In the genomic region with DNA sequence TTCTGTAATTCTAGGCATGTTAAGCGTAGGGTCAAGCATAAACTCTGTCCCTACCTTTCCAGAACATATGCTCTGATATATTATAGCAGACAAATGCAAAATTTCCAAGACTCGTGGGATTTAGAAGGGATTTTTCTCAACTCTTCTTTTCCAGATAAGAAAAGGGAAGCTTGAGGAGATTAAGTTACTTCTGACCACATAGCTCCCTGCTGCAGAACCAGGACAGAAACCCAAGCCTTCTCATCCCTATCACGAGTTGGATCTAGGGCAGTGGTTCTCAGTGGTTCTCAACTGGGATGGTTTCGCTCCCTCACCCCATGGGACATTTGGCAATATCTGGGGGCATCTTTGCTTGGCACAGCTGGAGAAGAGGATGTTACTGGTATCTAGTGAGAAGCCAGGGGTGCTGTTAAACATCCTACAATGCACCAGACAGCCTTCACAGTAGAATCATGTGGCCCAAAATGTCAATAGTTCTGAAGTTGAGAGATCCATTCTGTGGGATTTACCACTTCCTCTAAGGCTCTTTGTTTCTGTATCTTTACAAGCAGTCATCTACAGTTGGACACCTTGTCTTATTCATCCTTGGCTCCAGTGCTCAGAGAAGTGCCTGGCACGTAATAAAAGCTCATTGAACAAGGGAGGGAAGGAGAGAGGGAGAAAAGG, we compare ENCODE assay signal across 22 cellular contexts.
A peak's percentile ranks its signal among the peaks of the same experiment; 100 is the strongest.
DNase-seq lines count a peak whose midpoint lies in the region; ATAC-seq lines count a peak whose summit lies in the region.
"Had no signal": no experiment of that assay in that cellular context is flagged by ENCODE, and none has a peak within 500 bp of the region (broad histone marks: within the 10 kb centered on the region; RNA-seq: fewer than 3 reads in every experiment).

No MANE protein-coding gene starts in this region.

- H3K27ac Mint-ChIP-seq in T-helper 2 cell treated with Interferon-gamma antibody and Interleukin-4, amounts not matched to agents 5 μg/mL and 100 μg/mL, for 36 hours, result peak overlapping the region; percentile 6
- peak overlapping the region; percentile 18 for H3K27ac Mint-ChIP-seq in activated T-helper 1 cell treated with anti-CD3 and anti-CD28 coated beads, Interleukin-12 subunit alpha, Interleukin-12 subunit beta, Interleukin-2, Interleukin-4 antibody, amounts not matched to agents 30 ng/mL and 10 ng/mL and 1 ng/mL, durations not matched to agents 14 hours and 24 hours and 36 hours
- H3K27ac Mint-ChIP-seq: activated CD4-positive, alpha-beta T cell treated with anti-CD3 and anti-CD28 coated beads for 36 hours; activated naive CD4-positive, alpha-beta T cell treated with anti-CD3 and anti-CD28 coated beads, Interleukin-2, amount 10 ng/mL, durations not matched to agents 7 days and 5 days; endodermal cell; memory B cell had no signal

- H3K4me1 Mint-ChIP-seq in T-helper 2 cell treated with Interferon-gamma antibody and Interleukin-4, amounts not matched to agents 5 μg/mL and 100 μg/mL, for 36 hours (ENCODE audit: low read depth), result peaks cover 30% of the 10 kb centered on the region
- H3K4me1 Mint-ChIP-seq in activated T-helper 1 cell treated with anti-CD3 and anti-CD28 coated beads, Interleukin-12 subunit alpha, Interleukin-12 subunit beta, Interleukin-2, Interleukin-4 antibody, amounts not matched to agents 30 ng/mL and 10 ng/mL and 1 ng/mL, durations not matched to agents 14 hours and 24 hours and 36 hours (ENCODE audit: low read depth), result peaks cover 66% of the 10 kb centered on the region
- H3K4me1 Mint-ChIP-seq: memory B cell had no signal

- no peaks in the 10 kb centered on the region for H3K36me3 Mint-ChIP-seq in T-helper 2 cell treated with Interferon-gamma antibody and Interleukin-4, amounts not matched to agents 5 μg/mL and 100 μg/mL, for 36 hours (ENCODE audit: low read depth)
- H3K36me3 Mint-ChIP-seq in activated T-helper 1 cell treated with anti-CD3 and anti-CD28 coated beads, Interleukin-12 subunit alpha, Interleukin-12 subunit beta, Interleukin-2, Interleukin-4 antibody, amounts not matched to agents 30 ng/mL and 10 ng/mL and 1 ng/mL, durations not matched to agents 14 hours and 24 hours and 36 hours (ENCODE audit: low read depth), result peaks cover 2% of the 10 kb centered on the region
- H3K36me3 Mint-ChIP-seq: memory B cell had no signal

- intact Hi-C loops in activated T-helper 1 cell treated with anti-CD3 and anti-CD28 coated beads, Interleukin-12 subunit alpha, Interleukin-12 subunit beta, Interleukin-2, Interleukin-4 antibody, amounts not matched to agents 30 ng/mL and 10 ng/mL and 1 ng/mL, durations not matched to agents 14 hours and 24 hours and 36 hours (cut with micrococcal nuclease), result no loop called here

- no peaks in the 10 kb centered on the region for H3K27me3 Mint-ChIP-seq in T-helper 2 cell treated with Interferon-gamma antibody and Interleukin-4, amounts not matched to agents 5 μg/mL and 100 μg/mL, for 36 hours (ENCODE audit: low read depth)
- H3K27me3 Mint-ChIP-seq in activated T-helper 1 cell treated with anti-CD3 and anti-CD28 coated beads, Interleukin-12 subunit alpha, Interleukin-12 subunit beta, Interleukin-2, Interleukin-4 antibody, amounts not matched to agents 30 ng/mL and 10 ng/mL and 1 ng/mL, durations not matched to agents 14 hours and 24 hours and 36 hours (ENCODE audit: insufficient read depth), result no peaks in the 10 kb centered on the region
- H3K27me3 Mint-ChIP-seq: activated CD4-positive, alpha-beta T cell treated with anti-CD3 and anti-CD28 coated beads for 36 hours had no signal

- no peak for DNase-seq in T-helper 2 cell treated with Interferon-gamma antibody and Interleukin-4, amounts not matched to agents 5 μg/mL and 100 μg/mL, for 36 hours (ENCODE audit: low spot score)
- DNase-seq in T-helper 2 cell, result no peak
- peak; percentile 62 for DNase-seq in KBM-7
- DNase-seq in activated T-helper 1 cell treated with anti-CD3 and anti-CD28 coated beads, Interleukin-12 subunit alpha, Interleukin-12 subunit beta, Interleukin-2, Interleukin-4 antibody, amounts not matched to agents 30 ng/mL and 10 ng/mL and 1 ng/mL, durations not matched to agents 14 hours and 24 hours and 36 hours (ENCODE audit: low spot score), result no peak
- DNase-seq in mesenteric fat pad (ENCODE audit: low spot score), result peak; percentile 14
- DNase-seq: activated CD4-positive, alpha-beta T cell treated with anti-CD3 and anti-CD28 coated beads for 36 hours; activated naive CD4-positive, alpha-beta T cell treated with anti-CD3 and anti-CD28 coated beads, Interleukin-2, amount 10 ng/mL, durations not matched to agents 7 days and 5 days; activated T-cell treated with anti-CD3 and anti-CD28 coated beads for 4 hours; BE2C; endodermal cell; islet precursor cell; NCI-H748 treated with DMSO at 0.1 percent for 48 hours; psoas muscle; SIG-M5; small intestine; stimulated activated CD4-positive, alpha-beta T cell treated with anti-CD3 and anti-CD28 coated beads, Interleukin-4, amount 100 ng/mL, for 1 hour; stomach; upper lobe of left lung had no signal

- ATAC-seq in GM19467 (IDR thresholded peaks at IDR 0.05; ENCODE audit: unreplicated experiment) (no peak), HG02852 (IDR thresholded peaks at IDR 0.05; ENCODE audit: unreplicated experiment) (no peak), GM21447 (IDR thresholded peaks at IDR 0.05; ENCODE audit: unreplicated experiment) (no peak)
- ATAC-seq: activated CD4-positive, alpha-beta T cell treated with anti-CD3 and anti-CD28 coated beads for 36 hours; psoas muscle had no signal

- in situ Hi-C loops in KBM-7 (cut with MboI; ENCODE audit: low pct_unique_long_range_greater_than_20kb, low sequenced_read_pairs), result no loop called here

- no peaks in the 10 kb centered on the region for H3K9me3 Mint-ChIP-seq in T-helper 2 cell treated with Interferon-gamma antibody and Interleukin-4, amounts not matched to agents 5 μg/mL and 100 μg/mL, for 36 hours
- H3K9me3 Mint-ChIP-seq in activated T-helper 1 cell treated with anti-CD3 and anti-CD28 coated beads, Interleukin-12 subunit alpha, Interleukin-12 subunit beta, Interleukin-2, Interleukin-4 antibody, amounts not matched to agents 30 ng/mL and 10 ng/mL and 1 ng/mL, durations not matched to agents 14 hours and 24 hours and 36 hours, result no peaks in the 10 kb centered on the region
- H3K9me3 Mint-ChIP-seq: endodermal cell, memory B cell had no signal

- no peak overlapping the region for H3K4me3 Mint-ChIP-seq in T-helper 2 cell treated with Interferon-gamma antibody and Interleukin-4, amounts not matched to agents 5 μg/mL and 100 μg/mL, for 36 hours
- no peak overlapping the region for H3K4me3 Mint-ChIP-seq in activated T-helper 1 cell treated with anti-CD3 and anti-CD28 coated beads, Interleukin-12 subunit alpha, Interleukin-12 subunit beta, Interleukin-2, Interleukin-4 antibody, amounts not matched to agents 30 ng/mL and 10 ng/mL and 1 ng/mL, durations not matched to agents 14 hours and 24 hours and 36 hours
- H3K4me3 Mint-ChIP-seq: activated CD4-positive, alpha-beta T cell treated with anti-CD3 and anti-CD28 coated beads for 36 hours; activated naive CD4-positive, alpha-beta T cell treated with anti-CD3 and anti-CD28 coated beads, Interleukin-2, amount 10 ng/mL, durations not matched to agents 7 days and 5 days; endodermal cell; memory B cell had no signal

Comparison
In these comparisons a context has a peak if more than half of its experiments do, and no peak if none do; other contexts are left out.
1. DNase-seq: peak in KBM-7 (single experiment) and mesenteric fat pad (single experiment); none in T-helper 2 cell treated with Interferon-gamma antibody and Interleukin-4, amounts not matched to agents 5 μg/mL and 100 μg/mL, for 36 hours (single experiment), T-helper 2 cell (0 of 5) and activated T-helper 1 cell treated with anti-CD3 and anti-CD28 coated beads, Interleukin-12 subunit alpha, Interleukin-12 subunit beta, Interleukin-2, Interleukin-4 antibody, amounts not matched to agents 30 ng/mL and 10 ng/mL and 1 ng/mL, durations not matched to agents 14 hours and 24 hours and 36 hours (single experiment).